31 cellular contexts compared by ENCODE assay signal in genomic region chr2:103594823-103595222, GRCh38.
"Had no signal": no experiment of that assay in that cellular context is flagged by ENCODE, and none has a peak within 500 bp of the region (broad histone marks: within the 10 kb centered on the region; RNA-seq: fewer than 3 reads in every experiment).

No MANE protein-coding gene starts in this region.

- H3K27ac Mint-ChIP-seq: activated CD8-positive, alpha-beta T cell treated with anti-CD3 and anti-CD28 coated beads for 36 hours; activated naive CD4-positive, alpha-beta T cell treated with anti-CD3 and anti-CD28 coated beads for 36 hours; activated naive CD4-positive, alpha-beta T cell treated with anti-CD3 and anti-CD28 coated beads, Interleukin-2, amount 50 U/mL, for 24 hours; activated naive CD8-positive, alpha-beta T cell treated with anti-CD3 and anti-CD28 coated beads for 36 hours; activated naive CD8-positive, alpha-beta T cell treated with anti-CD3 and anti-CD28 coated beads, Interleukin-2, amount 50 U/mL, for 24 hours; activated T-helper 17 cell treated with anti-CD3 and anti-CD28 coated beads, Interleukin-2, amount 50 U/mL, for 72 hours; effector memory CD8-positive, alpha-beta T cell; T-helper 17 cell; T-helper 2 cell treated with Interferon-gamma antibody and Interleukin-4, amounts not matched to agents 5 μg/mL and 100 μg/mL, for 36 hours; WTC11 had no signal

- H3K9me3 ChIP-seq: adrenal gland had no signal

- H3K4me1 ChIP-seq: adrenal gland, body of pancreas, esophagus squamous epithelium had no signal

- H3K4me3 Mint-ChIP-seq: activated CD8-positive, alpha-beta T cell treated with anti-CD3 and anti-CD28 coated beads for 36 hours; activated naive CD4-positive, alpha-beta T cell treated with anti-CD3 and anti-CD28 coated beads for 36 hours; activated naive CD4-positive, alpha-beta T cell treated with anti-CD3 and anti-CD28 coated beads, Interleukin-2, amount 50 U/mL, for 24 hours; activated naive CD8-positive, alpha-beta T cell treated with anti-CD3 and anti-CD28 coated beads for 36 hours; activated naive CD8-positive, alpha-beta T cell treated with anti-CD3 and anti-CD28 coated beads, Interleukin-2, amount 50 U/mL, for 24 hours; activated T-cell treated with anti-CD3 and anti-CD28 coated beads, Interleukin-2, amount 50 U/mL, for 4 hours; activated T-helper 17 cell treated with anti-CD3 and anti-CD28 coated beads, Interleukin-2, amount 50 U/mL, for 72 hours; effector memory CD8-positive, alpha-beta T cell; T-helper 17 cell; T-helper 2 cell treated with Interferon-gamma antibody and Interleukin-4, amounts not matched to agents 5 μg/mL and 100 μg/mL, for 36 hours; WTC11 had no signal

- H3K4me1 Mint-ChIP-seq: activated naive CD4-positive, alpha-beta T cell treated with anti-CD3 and anti-CD28 coated beads, Interleukin-2, amount 50 U/mL, for 24 hours; activated naive CD8-positive, alpha-beta T cell treated with anti-CD3 and anti-CD28 coated beads for 36 hours; activated naive CD8-positive, alpha-beta T cell treated with anti-CD3 and anti-CD28 coated beads, Interleukin-2, amount 50 U/mL, for 24 hours; activated T-helper 17 cell treated with anti-CD3 and anti-CD28 coated beads, Interleukin-2, amount 50 U/mL, for 72 hours; T-helper 17 cell; WTC11 had no signal

- ATAC-seq: activated CD8-positive, alpha-beta T cell treated with anti-CD3 and anti-CD28 coated beads for 36 hours; activated naive CD8-positive, alpha-beta T cell treated with anti-CD3 and anti-CD28 coated beads, Interleukin-2, amount 50 U/mL, for 24 hours; activated T-cell treated with anti-CD3 and anti-CD28 coated beads, Interleukin-2, amount 50 U/mL, for 4 hours; activated T-helper 17 cell treated with anti-CD3 and anti-CD28 coated beads, Interleukin-2, amount 50 U/mL, for 72 hours; body of pancreas; effector memory CD8-positive, alpha-beta T cell; T-helper 17 cell; WTC11 had no signal

- H3K36me3 Mint-ChIP-seq: activated naive CD4-positive, alpha-beta T cell treated with anti-CD3 and anti-CD28 coated beads, Interleukin-2, amount 50 U/mL, for 24 hours; activated naive CD8-positive, alpha-beta T cell treated with anti-CD3 and anti-CD28 coated beads for 36 hours had no signal

- DNase-seq: activated CD4-positive, alpha-beta T cell treated with anti-CD3 and anti-CD28 coated beads for 1 hour; activated CD4-positive, alpha-beta T cell treated with anti-CD3 and anti-CD28 coated beads for 48 hours; activated CD4-positive, alpha-beta T cell treated with anti-CD3 and anti-CD28 coated beads, Interleukin-2, amount 50 U/mL, for 1 hour; activated CD4-positive, alpha-beta T cell treated with anti-CD3 and anti-CD28 coated beads, Interleukin-2, amount 50 U/mL, for 48 hours; activated CD8-positive, alpha-beta memory T cell treated with anti-CD3 and anti-CD28 coated beads for 24 hours; activated CD8-positive, alpha-beta T cell treated with anti-CD3 and anti-CD28 coated beads for 36 hours; activated effector memory CD4-positive, alpha-beta T cell treated with Interleukin-2 at 50 U/mL for 16 hours; activated naive CD4-positive, alpha-beta T cell treated with anti-CD3 and anti-CD28 coated beads for 36 hours; activated naive CD8-positive, alpha-beta T cell treated with anti-CD3 and anti-CD28 coated beads for 36 hours; activated naive CD8-positive, alpha-beta T cell treated with anti-CD3 and anti-CD28 coated beads, Interleukin-2, amount 50 U/mL, for 24 hours; activated T-cell treated with anti-CD3 and anti-CD28 coated beads, Interleukin-2, amount 50 U/mL, for 4 hours; adrenal gland; amygdala; aorta; body of pancreas; caudate nucleus; cortex of kidney; dermis blood vessel endothelial cell; effector CD4-positive, alpha-beta T cell; effector memory CD8-positive, alpha-beta T cell; esophagus squamous epithelium; foreskin melanocyte; head of caudate nucleus; hippocampal formation; T-helper 17 cell; T1000 had no signal

- H3K27me3 ChIP-seq: adrenal gland, body of pancreas, esophagus squamous epithelium had no signal

- H3K4me3 ChIP-seq: adrenal gland, body of pancreas, esophagus squamous epithelium had no signal

- H3K36me3 ChIP-seq: adrenal gland, esophagus squamous epithelium had no signal

- H3K27ac ChIP-seq: adrenal gland, body of pancreas, epithelial cell of prostate, esophagus squamous epithelium had no signal

- H3K27me3 Mint-ChIP-seq: activated CD8-positive, alpha-beta T cell treated with anti-CD3 and anti-CD28 coated beads for 36 hours; activated naive CD4-positive, alpha-beta T cell treated with anti-CD3 and anti-CD28 coated beads, Interleukin-2, amount 50 U/mL, for 24 hours; activated naive CD8-positive, alpha-beta T cell treated with anti-CD3 and anti-CD28 coated beads for 36 hours; activated naive CD8-positive, alpha-beta T cell treated with anti-CD3 and anti-CD28 coated beads, Interleukin-2, amount 50 U/mL, for 24 hours; activated T-helper 17 cell treated with anti-CD3 and anti-CD28 coated beads, Interleukin-2, amount 50 U/mL, for 72 hours; effector memory CD8-positive, alpha-beta T cell; T-helper 17 cell had no signal

- H3K9me3 Mint-ChIP-seq: activated naive CD4-positive, alpha-beta T cell treated with anti-CD3 and anti-CD28 coated beads, Interleukin-2, amount 50 U/mL, for 24 hours had no signal
